Comparison of ENCODE assay signal across 7 cellular contexts in genomic region chr12:6549379-6550151, GRCh38. TPM values are rescaled to one million over a fixed set of nuclear protein-coding genes. Genes with fewer than 3 reads are reported as not detected.
DNase-seq lines count a peak whose midpoint lies in the region; ATAC-seq and TF ChIP-seq lines count a peak whose summit lies in the region.
"Had no signal": no experiment of that assay in that cellular context is flagged by ENCODE, and none has a peak within 500 bp of the region (broad histone marks: within the 10 kb centered on the region; RNA-seq: fewer than 3 reads in every experiment).

No MANE protein-coding gene starts in this region.

- no peak for ATAC-seq in WTC11

- peak overlapping the region; percentile 92 for H3K27ac ChIP-seq in temporal lobe (ENCODE audit: low read depth, low read length)

- H3K9me3 Mint-ChIP-seq in WTC11 (no peaks in the 10 kb centered on the region), glutamatergic neuron (ENCODE audit: unreplicated experiment) (peaks cover 20% of the 10 kb centered on the region)

- H3K36me3 Mint-ChIP-seq in WTC11 = peaks cover 34% of the 10 kb centered on the region
- H3K36me3 Mint-ChIP-seq in glutamatergic neuron (ENCODE audit: unreplicated experiment) = peaks cover 7% of the 10 kb centered on the region

- peak overlapping the region; percentile 75; the same call in 1 of the 2 replicates for H3K27ac Mint-ChIP-seq in WTC11
- H3K27ac Mint-ChIP-seq in glutamatergic neuron (ENCODE audit: unreplicated experiment) = no peak overlapping the region

- H3K4me3 Mint-ChIP-seq in WTC11 (no peak overlapping the region), glutamatergic neuron (ENCODE audit: unreplicated experiment) (peak overlapping the region; percentile 40)

- CTCF ChIA-PET in WTC11 (lab: Charles Lee) = interaction anchor here (1.1 to 13.4 kb wide), 4 partner anchors 9 to 323 kb away, joined by 3 to 195 read pairs (median 20); partner anchors contain the start of gene SPSB2

- H3K4me1 Mint-ChIP-seq in WTC11 (peaks cover 22% of the 10 kb centered on the region), glutamatergic neuron (ENCODE audit: low read depth, unreplicated experiment) (peaks cover 29% of the 10 kb centered on the region)

- POLR2A ChIA-PET in WTC11 (lab: Charles Lee) = no interaction called here

- TF ChIP-seq CTCF in WTC11 (IDR thresholded peaks at IDR 0.05) (no peak), glutamatergic neuron (IDR thresholded peaks at IDR 0.05; ENCODE audit: partially characterized antibody, unreplicated experiment) (no peak)

- DNase-seq in WTC11 (ENCODE audit: low spot score) (no peak), glutamatergic neuron (no peak), dermis blood vessel endothelial cell (no peak), AG20443 (ENCODE audit: low spot score) (no peak)
- DNase-seq: activated CD4-positive, alpha-beta T cell treated with anti-CD3 and anti-CD28 coated beads, Interleukin-2, amount 50 U/mL, for 48 hours; NCI-H146 had no signal

- H3K27me3 Mint-ChIP-seq in WTC11 (ENCODE audit: low read depth) = no peaks in the 10 kb centered on the region
- H3K27me3 Mint-ChIP-seq in glutamatergic neuron (ENCODE audit: unreplicated experiment) = peaks cover 20% of the 10 kb centered on the region

TF ChIP-seq in WTC11, 78 proteins besides CTCF, POLR2A, EP300 and RAD21 (continues in another document):
- TF ChIP-seq STAT6 (CRISPR knock-in tag; conservative IDR thresholded peaks at IDR 0.05; ENCODE audit: low read depth) (no peak), ZNF532 (CRISPR knock-in tag; IDR thresholded peaks at IDR 0.05; ENCODE audit: borderline replicate concordance) (no peak)
- TF ChIP-seq, protein P1, sequence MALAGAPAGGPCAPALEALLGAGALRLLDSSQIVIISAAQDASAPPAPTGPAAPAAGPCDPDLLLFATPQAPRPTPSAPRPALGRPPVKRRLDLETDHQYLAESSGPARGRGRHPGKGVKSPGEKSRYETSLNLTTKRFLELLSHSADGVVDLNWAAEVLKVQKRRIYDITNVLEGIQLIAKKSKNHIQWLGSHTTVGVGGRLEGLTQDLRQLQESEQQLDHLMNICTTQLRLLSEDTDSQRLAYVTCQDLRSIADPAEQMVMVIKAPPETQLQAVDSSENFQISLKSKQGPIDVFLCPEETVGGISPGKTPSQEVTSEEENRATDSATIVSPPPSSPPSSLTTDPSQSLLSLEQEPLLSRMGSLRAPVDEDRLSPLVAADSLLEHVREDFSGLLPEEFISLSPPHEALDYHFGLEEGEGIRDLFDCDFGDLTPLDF (CRISPR knock-in tag; IDR thresholded peaks at IDR 0.05) = no peak
- TF ChIP-seq, protein P2, sequence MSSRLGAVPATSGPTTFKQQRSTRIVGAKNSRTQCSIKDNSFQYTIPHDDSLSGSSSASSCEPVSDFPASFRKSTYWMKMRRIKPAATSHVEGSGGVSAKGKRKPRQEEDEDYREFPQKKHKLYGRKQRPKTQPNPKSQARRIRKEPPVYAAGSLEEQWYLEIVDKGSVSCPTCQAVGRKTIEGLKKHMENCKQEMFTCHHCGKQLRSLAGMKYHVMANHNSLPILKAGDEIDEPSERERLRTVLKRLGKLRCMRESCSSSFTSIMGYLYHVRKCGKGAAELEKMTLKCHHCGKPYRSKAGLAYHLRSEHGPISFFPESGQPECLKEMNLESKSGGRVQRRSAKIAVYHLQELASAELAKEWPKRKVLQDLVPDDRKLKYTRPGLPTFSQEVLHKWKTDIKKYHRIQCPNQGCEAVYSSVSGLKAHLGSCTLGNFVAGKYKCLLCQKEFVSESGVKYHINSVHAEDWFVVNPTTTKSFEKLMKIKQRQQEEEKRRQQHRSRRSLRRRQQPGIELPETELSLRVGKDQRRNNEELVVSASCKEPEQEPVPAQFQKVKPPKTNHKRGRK (CRISPR knock-in tag; IDR thresholded peaks at IDR 0.05; ENCODE audit: borderline replicate concordance) = no peak

RNA-seq across cellular contexts. Expression of gene IFFO1, which starts 6.3 kb away (rescaled TPM):
- total RNA-seq in WTC11 (2021) (14.1 to 15.4 TPM (median 14.5 TPM) in 3 replicates), glutamatergic neuron (ENCODE audit: unreplicated experiment) (50.3 TPM), temporal lobe (4.9 TPM), dermis blood vessel endothelial cell (13.1 and 13.6 TPM in 2 replicates)

RNA-seq across cellular contexts. Expression of gene GAPDH, which starts 15.2 kb away (rescaled TPM):
- total RNA-seq in WTC11 (2021) = 4,276 to 4,694 TPM (median 4,682 TPM) in 3 replicates
- total RNA-seq in glutamatergic neuron (ENCODE audit: unreplicated experiment) = 2,124 TPM
- 1,154 TPM for total RNA-seq in temporal lobe
- total RNA-seq in dermis blood vessel endothelial cell = 4,017 and 6,422 TPM in 2 replicates

RNA-seq across cellular contexts. Expression of gene NOP2, which starts 18.5 kb away (rescaled TPM):
- total RNA-seq in WTC11 (2021) (68.4 to 79.4 TPM (median 72.4 TPM) in 3 replicates), glutamatergic neuron (ENCODE audit: unreplicated experiment) (53.5 TPM), temporal lobe (8.4 TPM), dermis blood vessel endothelial cell (15.5 and 19.3 TPM in 2 replicates)

RNA-seq across cellular contexts. Expression of gene NCAPD2, which starts 55.7 kb away (rescaled TPM):
- total RNA-seq in WTC11 (2021) (131 to 141 TPM (median 133 TPM) in 3 replicates), glutamatergic neuron (ENCODE audit: unreplicated experiment) (29.3 TPM), temporal lobe (11.6 TPM), dermis blood vessel endothelial cell (28.2 and 102 TPM in 2 replicates)

RNA-seq across cellular contexts. Expression of gene MRPL51, which starts 56.5 kb away (rescaled TPM):
- total RNA-seq in WTC11 (2021) = 285 to 290 TPM (median 288 TPM) in 3 replicates
- 138 TPM for total RNA-seq in glutamatergic neuron (ENCODE audit: unreplicated experiment)
- total RNA-seq in temporal lobe = 39.8 TPM
- total RNA-seq in dermis blood vessel endothelial cell = 86.4 and 167 TPM in 2 replicates
